6 cellular contexts compared by ENCODE assay signal in the genomic region with DNA sequence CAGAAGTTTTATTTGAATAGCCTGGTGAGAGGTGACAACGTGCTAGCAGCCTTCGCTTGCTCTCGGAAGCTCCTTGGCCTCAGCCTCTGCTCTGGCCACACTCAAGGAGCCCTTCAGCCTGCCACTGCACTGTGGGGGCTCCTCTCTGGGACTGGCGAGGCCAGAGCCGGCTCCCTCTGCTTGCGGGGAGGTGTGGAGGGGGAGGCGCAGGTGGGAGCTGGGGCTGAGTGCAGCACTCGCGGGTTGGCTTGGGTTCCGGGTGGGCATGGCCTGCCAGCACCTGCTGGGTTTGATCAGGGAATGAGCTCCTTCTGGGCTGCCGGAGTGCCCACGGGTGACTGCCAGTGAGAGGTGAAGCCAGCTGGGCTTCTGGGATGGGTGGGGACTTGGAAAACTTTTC.
A peak's percentile ranks its signal among the peaks of the same experiment; 100 is the strongest.
DNase-seq lines count a peak whose midpoint lies in the region; ATAC-seq and TF ChIP-seq lines count a peak whose summit lies in the region.
"Not testable (repeated sequence)": the region's sequence is repeated elsewhere in the genome, so short reads cannot be mapped to it uniquely, and the experiment has no call there.

No MANE protein-coding gene starts in this region.

- H2BK120ac ChIP-seq in H9 (ENCODE audit: low read depth, low read length, poor library complexity, severe bottlenecking): not testable (repeated sequence)

- not testable (repeated sequence) for H3T11ph ChIP-seq in H9 (ENCODE audit: low read length)

- not testable (repeated sequence) for H3K4me1 Mint-ChIP-seq in H9; chondrocyte (ENCODE audit: low read depth); natural killer cell treated with Interleukin-12 subunit alpha and Interleukin-12 subunit beta and Interleukin-15 and Interleukin-18, amount 100 ng/mL, for 72 hours (ENCODE audit: low read depth in 2 of 2)

- not testable (repeated sequence) for H3K23me2 ChIP-seq in H9 (ENCODE audit: insufficient read length, low read depth, low read length, poor library complexity, severe bottlenecking)

- H3K23ac ChIP-seq in H9 (ENCODE audit: insufficient read length, low read depth, low read length): not testable (repeated sequence)

- not testable (repeated sequence) for H3K4me1 ChIP-seq in H9 (ENCODE audit: insufficient read depth, low read length); right cardiac atrium (ENCODE audit: control insufficient read depth, insufficient read depth, low read length); left lung

- H3K9me3 ChIP-seq in H9 (ENCODE audit: control insufficient read depth, low read depth, low read length); right cardiac atrium (ENCODE audit: control insufficient read depth, low read length); left lung: not testable (repeated sequence)

- not testable (repeated sequence) for H2BK5ac ChIP-seq in H9 (ENCODE audit: insufficient read length, low read length)

- not testable (repeated sequence) for H3K56ac ChIP-seq in H9 (ENCODE audit: insufficient read length, low read depth, low read length)

- H2BK15ac ChIP-seq in H9 (ENCODE audit: low read depth, low read length): not testable (repeated sequence)

- not testable (repeated sequence) for H3K4me2 ChIP-seq in H9 (ENCODE audit: insufficient read depth, insufficient read length, low read length)

- not testable (repeated sequence) for H3K36me3 ChIP-seq in left lung

- not testable (repeated sequence) for H3K4me3 Mint-ChIP-seq in H9; chondrocyte (ENCODE audit: unreplicated experiment); natural killer cell treated with Interleukin-12 subunit alpha and Interleukin-12 subunit beta and Interleukin-15 and Interleukin-18, amount 100 ng/mL, for 72 hours

- H2AFZ ChIP-seq in H9 (ENCODE audit: low read length): not testable (repeated sequence)

- no CpG with 5 or more reads among the region's 12 CpGs for WGBS in H9 (ENCODE audit: extremely low coverage, insufficient read length, low lambda C conversion rate)
- 92% methylated on average over 12 of the region's 12 CpGs for whole genome bisulfite sequencing in right cardiac atrium

- not testable (repeated sequence) for H3K4ac ChIP-seq in H9 (ENCODE audit: low read depth, low read length)

- not testable (repeated sequence) for H4K20me1 ChIP-seq in H9 (ENCODE audit: control insufficient read depth, insufficient read depth, insufficient read length)

- H4K5ac ChIP-seq in H9 (ENCODE audit: insufficient read length, low read depth, low read length): not testable (repeated sequence)

- not testable (repeated sequence) for H2AK5ac ChIP-seq in H9 (ENCODE audit: insufficient read length, low read length)

- H4K8ac ChIP-seq in H9 (replicated peaks; ENCODE audit: insufficient read length, low read depth, low read length): not testable (repeated sequence)

- not testable (repeated sequence) for H4K91ac ChIP-seq in H9 (ENCODE audit: insufficient read length, low read depth, low read length)

- H3K27me3 ChIP-seq in H9 (ENCODE audit: insufficient read depth, low read length); right cardiac atrium (ENCODE audit: control insufficient read depth, insufficient read depth); left lung: not testable (repeated sequence)

- H2BK20ac ChIP-seq in H9 (ENCODE audit: low read depth, low read length, poor library complexity, severe bottlenecking): not testable (repeated sequence)

- not testable (repeated sequence) for H3K79me1 ChIP-seq in H9 (ENCODE audit: insufficient read depth, low read depth, low read length, poor library complexity, severe bottlenecking)

- H3K27ac Mint-ChIP-seq in H9; chondrocyte (ENCODE audit: unreplicated experiment); natural killer cell treated with Interleukin-12 subunit alpha and Interleukin-12 subunit beta and Interleukin-15 and Interleukin-18, amount 100 ng/mL, for 72 hours: not testable (repeated sequence)

- TF ChIP-seq CTCF in H9 (conservative IDR thresholded peaks at IDR 0.05); chondrocyte (IDR thresholded peaks at IDR 0.05); left lung (IDR thresholded peaks at IDR 0.05): not testable (repeated sequence)

- H2BK12ac ChIP-seq in H9 (ENCODE audit: insufficient read length, low read depth, low read length): not testable (repeated sequence)

- H3K9ac ChIP-seq in H9 (ENCODE audit: extremely low read depth, insufficient read length, low read length): not testable (repeated sequence)

- H3K27me3 Mint-ChIP-seq in H9 (ENCODE audit: low read depth); chondrocyte (ENCODE audit: low read depth); natural killer cell treated with Interleukin-12 subunit alpha and Interleukin-12 subunit beta and Interleukin-15 and Interleukin-18, amount 100 ng/mL, for 72 hours: not testable (repeated sequence)

- intact Hi-C loops in Right ventricle myocardium inferior (cut with DNase I); right cardiac atrium (cut with DNase I); left lung (cut with DNase I): not testable (repeated sequence)

- not testable (repeated sequence) for H3K4me3 ChIP-seq in right cardiac atrium (ENCODE audit: low read length); left lung

- not testable (repeated sequence) for H3K14ac ChIP-seq in H9 (ENCODE audit: insufficient read depth, low read length)

- not testable (repeated sequence) for ATAC-seq in Right ventricle myocardium inferior; right cardiac atrium; left lung; natural killer cell treated with Interleukin-12 subunit alpha and Interleukin-12 subunit beta and Interleukin-15 and Interleukin-18, amount 100 ng/mL, for 72 hours

- DNase-seq in H9 (peak; percentile 22), chondrocyte (ENCODE audit: low spot score) (peak; percentile 72), Right ventricle myocardium inferior (ENCODE audit: missing footprints) (peak; percentile 8), right cardiac atrium (peak in 2 of 3 donors; percentile 6 to 16), left lung (peak; percentile 17 to 28)
- DNase-seq in natural killer cell treated with Interleukin-12 subunit alpha and Interleukin-12 subunit beta and Interleukin-15 and Interleukin-18, amount 100 ng/mL, for 72 hours (ENCODE audit: low spot score): peak; percentile 58

- H3K27ac ChIP-seq in H9 (ENCODE audit: insufficient read length, low read depth, low read length); right cardiac atrium (ENCODE audit: low read length); left lung: not testable (repeated sequence)

- not testable (repeated sequence) for H3K79me2 ChIP-seq in H9 (ENCODE audit: insufficient read depth, low read length)

- not testable (repeated sequence) for H3K36me3 Mint-ChIP-seq in H9 (ENCODE audit: insufficient read depth in 1 of 3, low read depth in 3 of 3); chondrocyte (ENCODE audit: low read depth); natural killer cell treated with Interleukin-12 subunit alpha and Interleukin-12 subunit beta and Interleukin-15 and Interleukin-18, amount 100 ng/mL, for 72 hours

- not testable (repeated sequence) for H3K18ac ChIP-seq in H9 (ENCODE audit: insufficient read length, low read depth, low read length)

- H3K9me3 Mint-ChIP-seq in H9; chondrocyte (ENCODE audit: low read depth); natural killer cell treated with Interleukin-12 subunit alpha and Interleukin-12 subunit beta and Interleukin-15 and Interleukin-18, amount 100 ng/mL, for 72 hours: not testable (repeated sequence)

Comparison
In these comparisons a context has a peak if more than half of its experiments do, and no peak if none do; other contexts are left out.
1. DNase-seq: peak in every context shown above with its lines; median percentile 72 in chondrocyte; 58 in natural killer cell treated with Interleukin-12 subunit alpha and Interleukin-12 subunit beta and Interleukin-15 and Interleukin-18, amount 100 ng/mL, for 72 hours; 22 in left lung; 22 in H9; 11 in right cardiac atrium; 8 in Right ventricle myocardium inferior.